ENCODE assay signal across 8 cellular contexts in the genomic region with DNA sequence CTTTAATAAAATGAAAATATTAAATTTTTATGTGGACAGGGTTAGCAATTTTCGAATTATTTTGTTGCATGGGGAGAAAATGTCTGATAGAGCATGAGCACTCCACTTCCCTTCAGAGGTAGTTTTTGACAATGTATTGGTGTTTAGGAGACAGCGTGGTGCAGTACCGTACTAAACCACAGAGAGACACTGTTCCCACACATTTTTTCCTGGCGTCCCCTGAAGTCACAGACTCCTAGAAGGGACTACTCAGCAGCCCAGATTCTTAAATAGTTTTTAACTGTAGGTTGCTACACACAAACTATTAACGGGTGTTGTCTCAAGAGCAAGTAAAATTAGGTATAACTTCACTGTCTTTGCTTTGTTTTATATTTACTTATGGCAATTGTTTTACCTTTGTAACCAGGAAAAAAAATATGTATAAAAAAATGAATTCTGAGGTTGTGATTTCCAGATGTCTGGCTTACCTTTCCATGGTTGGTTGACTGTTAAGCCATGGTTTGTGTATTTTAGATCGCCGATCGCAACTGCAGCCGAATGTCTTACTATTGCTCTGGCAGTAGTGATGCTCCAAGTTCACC.
DNase-seq lines count a peak whose midpoint lies in the region; ATAC-seq and TF ChIP-seq lines count a peak whose summit lies in the region.

No MANE protein-coding gene starts in this region.

- H3K4me1 ChIP-seq in left lung: no peaks in the 10 kb centered on the region

- peaks cover 0 to 93% of the 10 kb centered on the region in 2 donors for H3K36me3 ChIP-seq in left lung

- H3K9me3 Mint-ChIP-seq in type B pancreatic cell: no peaks in the 10 kb centered on the region

- CTCF ChIA-PET in RWPE1 (lab: Yijun Ruan, JAX): interaction anchor here (0.6 kb wide), 1 partner anchor 619 kb away, joined by 4 read pairs; no protein-coding TSS in a partner anchor

- no peaks in the 10 kb centered on the region for H3K36me3 Mint-ChIP-seq in type B pancreatic cell

- no peaks in the 10 kb centered on the region for H3K27me3 Mint-ChIP-seq in type B pancreatic cell

- no peak overlapping the region for H3K4me3 Mint-ChIP-seq in type B pancreatic cell

- peak; percentile 32 for DNase-seq in DMS79 treated with DMSO at 0.1 percent for 48 hours (lab: John Stamatoyannopoulos, UW)
- no peak for DNase-seq in DMS79 (lab: John Stamatoyannopoulos, UW)
- DNase-seq in LoVo (ENCODE audit: low spot score): peak; percentile 59
- DNase-seq in RWPE1 (ENCODE audit: low spot score): peak; percentile 34
- peak; percentile 77 for DNase-seq in dedifferentiated amniotic fluid mesenchymal stem cell (ENCODE audit: extremely low spot score)
- no peak for DNase-seq in left lung
- DNase-seq in type B pancreatic cell (ENCODE audit: extremely low spot score, unreplicated experiment): no peak

- H3K27ac Mint-ChIP-seq in type B pancreatic cell: no peak overlapping the region

- H3K27ac ChIP-seq in RWPE1 (no peak overlapping the region), left lung (no peak overlapping the region)

- intact Hi-C loops in left lung (cut with DNase I): no loop called here

- peak; percentile 92 for ATAC-seq in left lung
- no peak for ATAC-seq in HG02678 (IDR thresholded peaks at IDR 0.05; ENCODE audit: unreplicated experiment)

- H3K9me3 ChIP-seq in left lung: no peaks in the 10 kb centered on the region

- H3K4me1 Mint-ChIP-seq in type B pancreatic cell (ENCODE audit: unreplicated experiment): peaks cover 5% of the 10 kb centered on the region

- POLR2A ChIA-PET in RWPE1 (lab: Yijun Ruan, JAX; ENCODE audit: low non-redundant PET): no interaction called here

- no peak overlapping the region for H3K4me3 ChIP-seq in left lung

- no peaks in the 10 kb centered on the region for H3K27me3 ChIP-seq in left lung

- peak; percentile 93 for TF ChIP-seq CTCF in RWPE1 (conservative IDR thresholded peaks at IDR 0.05; ENCODE audit: low read depth)
- TF ChIP-seq CTCF in left lung (IDR thresholded peaks at IDR 0.05): peak; percentile 67 to 82
- TF ChIP-seq CTCF in type B pancreatic cell (conservative IDR thresholded peaks at IDR 0.05): peak; percentile 96

Comparison
In these comparisons a context has a peak if more than half of its experiments do, and no peak if none do; other contexts are left out.
1. DNase-seq: peak in DMS79 treated with DMSO at 0.1 percent for 48 hours (single experiment), LoVo (single experiment), RWPE1 (single experiment) and dedifferentiated amniotic fluid mesenchymal stem cell (single experiment); none in DMS79 (single experiment), left lung (0 of 2) and type B pancreatic cell (single experiment).
2. Peak in every context shown above with its lines, with median percentiles within 50 percentile points of each other: CTCF ChIP-seq.